ENCODE assay signal across 24 cellular contexts in genomic region chr14:36659822-36660735, GRCh38. TPM values are rescaled to one million over a fixed set of nuclear protein-coding genes. Genes with fewer than 3 reads are reported as not detected.
DNase-seq lines count a peak whose midpoint lies in the region; ATAC-seq, FAIRE-seq and TF ChIP-seq lines count a peak whose summit lies in the region.
"Had no signal": no experiment of that assay in that cellular context is flagged by ENCODE, and none has a peak within 500 bp of the region (broad histone marks: within the 10 kb centered on the region; RNA-seq: fewer than 3 reads in every experiment).

No MANE protein-coding gene starts in this region.

- H3K4me1 ChIP-seq in H1 (replicated peaks in 1 of 4; ENCODE audit: control insufficient read depth in 3 of 4, insufficient read depth in 4 of 4, low read length in 3 of 4), result peaks cover 4 to 43% (median 25%) of the 10 kb centered on the region in 4 experiments

- H3K27ac ChIP-seq in H1 (ENCODE audit: low read depth, low read length), result no peak overlapping the region
- H3K27ac ChIP-seq: KMS-11 had no signal

- CTCF ChIA-PET in H1 (lab: Charles Lee; ENCODE audit: partially characterized antibody), result interaction anchor here (0.7 to 9.9 kb wide), 7 partner anchors 12 to 591 kb away, joined by 3 to 132 read pairs (median 4); no protein-coding TSS in a partner anchor

- H4K91ac ChIP-seq in H1 (replicated peaks; ENCODE audit: insufficient read length, low read length), result no peak overlapping the region

- no peaks in the 10 kb centered on the region for H3K79me1 ChIP-seq in H1 (ENCODE audit: low read depth, low read length)

- H3K36me3 ChIP-seq in H1 (ENCODE audit: control insufficient read depth in 2 of 4, insufficient read depth in 4 of 4, low read length in 3 of 4), result no peaks in the 10 kb centered on the region; a peak in 1 of 8 replicates

- TF ChIP-seq EP300 in H1 (IDR thresholded peaks at IDR 0.05; ENCODE audit: borderline replicate concordance in 1 of 2, low read depth in 2 of 2, low read length in 2 of 2), result no peak

- H2BK12ac ChIP-seq in H1 (ENCODE audit: low read depth, low read length), result no peak overlapping the region

- no peak overlapping the region for H3K9ac ChIP-seq in H1 (replicated peaks in 1 of 4; ENCODE audit: extremely low read depth in 1 of 4, low read depth in 3 of 4, low read length in 3 of 4)
- H3K9ac ChIP-seq: KMS-11 had no signal

- H3K27ac Mint-ChIP-seq in neural crest cell (ENCODE audit: unreplicated experiment), result no peak overlapping the region
- H3K27ac Mint-ChIP-seq: stimulated activated naive CD8-positive, alpha-beta T cell treated with anti-CD3 and anti-CD28 coated beads, Interleukin-15, Interleukin-2, amounts not matched to agents 100 ng/mL and 50 ng/mL, for 24 hours had no signal

- FAIRE-seq in H1 (lab: Jason Lieb, UNC) (no peak), HTR-8/SVneo (lab: Jason Lieb, UNC) (no peak)
- FAIRE-seq: colon, endometrium had no signal

- peaks cover 7% of the 10 kb centered on the region; the same call in 1 of the 2 replicates for H3K23me2 ChIP-seq in H1 (ENCODE audit: low read depth, low read length)

- peaks cover 40 to 68% of the 10 kb centered on the region in 2 experiments for H4K20me1 ChIP-seq in H1 (replicated peaks in 1 of 2; ENCODE audit: control insufficient read depth in 1 of 2, insufficient read depth in 2 of 2, low read length in 2 of 2)

- no peak overlapping the region; a peak in 1 of 4 replicates for H3K4me2 ChIP-seq in H1 (ENCODE audit: insufficient read depth in 1 of 2, low read depth in 2 of 2, low read length in 2 of 2)
- H3K4me2 ChIP-seq: KMS-11 had no signal

- no peaks in the 10 kb centered on the region for H3K9me3 ChIP-seq in H1 (ENCODE audit: insufficient read depth in 2 of 2, low read depth in 1 of 2, low read length in 1 of 2)

- no peak overlapping the region for H2AK5ac ChIP-seq in H1 (ENCODE audit: low read depth, low read length)

- peaks cover 91 to 99% (median 94%) of the 10 kb centered on the region in 4 experiments for H3K27me3 ChIP-seq in H1 (replicated peaks in 1 of 4; ENCODE audit: control insufficient read depth in 3 of 4, extremely low read depth in 1 of 4, insufficient read depth in 3 of 4, low read length in 3 of 4)

- TF ChIP-seq CTCF in GM13977 (IDR thresholded peaks at IDR 0.05; ENCODE audit: extremely low read depth, insufficient read depth, missing control alignments) (no peak), H1 (IDR thresholded peaks at IDR 0.05; ENCODE audit: control extremely low read depth in 1 of 3, insufficient read depth in 1 of 3, low read depth in 1 of 3, low read length in 3 of 3) (no peak), neural crest cell (conservative IDR thresholded peaks at IDR 0.05) (no peak)

- peaks cover 40% of the 10 kb centered on the region for H3K4me1 Mint-ChIP-seq in neural crest cell

- peak overlapping the region; percentile 26 for H3K4me3 Mint-ChIP-seq in neural crest cell
- H3K4me3 Mint-ChIP-seq: stimulated activated naive CD8-positive, alpha-beta T cell treated with anti-CD3 and anti-CD28 coated beads, Interleukin-15, Interleukin-2, amounts not matched to agents 100 ng/mL and 50 ng/mL, for 24 hours had no signal

- no peak overlapping the region for H2BK20ac ChIP-seq in H1 (ENCODE audit: low read length)

- peaks cover 100% of the 10 kb centered on the region for H3K27me3 Mint-ChIP-seq in neural crest cell (ENCODE audit: low read depth)

- H3K14ac ChIP-seq in H1 (ENCODE audit: insufficient read length), result no peak overlapping the region

- no peak for ATAC-seq in GM18502 (IDR thresholded peaks at IDR 0.05; ENCODE audit: poor library complexity, unreplicated experiment)
- ATAC-seq: sciatic nerve had no signal

- H3K4ac ChIP-seq in H1 (replicated peaks; ENCODE audit: insufficient read length, low read depth, low read length), result no peak overlapping the region

- H4K8ac ChIP-seq in H1 (ENCODE audit: extremely low read depth, insufficient read depth, low read length), result no peak overlapping the region

- H3K4me3 ChIP-seq in H1 (ENCODE audit: extremely low read depth in 1 of 4, insufficient read depth in 2 of 4, low read depth in 3 of 4, low read length in 4 of 4), result no peak overlapping the region

- H3K36me3 Mint-ChIP-seq in neural crest cell (ENCODE audit: low read depth), result no peaks in the 10 kb centered on the region

- H3K18ac ChIP-seq in H1 (ENCODE audit: extremely low read depth, low read length), result no peak overlapping the region

- no peak overlapping the region for H2BK15ac ChIP-seq in H1 (ENCODE audit: low read length)

- H2AFZ ChIP-seq in H1 (ENCODE audit: low read length), result no peak overlapping the region

- no peak for TF ChIP-seq RAD21 in H1 (IDR thresholded peaks at IDR 0.05 in 1 of 2, conservative IDR thresholded peaks at IDR 0.05 in 1 of 2; ENCODE audit: low read depth in 2 of 2, low read length in 2 of 2)

- H2BK5ac ChIP-seq in H1 (ENCODE audit: low read depth, low read length), result no peak overlapping the region

- H3K56ac ChIP-seq in H1 (replicated peaks; ENCODE audit: insufficient read length, low read depth, low read length), result no peak overlapping the region

- DNase-seq in NCI-H2107 treated with DMSO at 0.1 percent for 48 hours (lab: John Stamatoyannopoulos, UW; ENCODE audit: unreplicated experiment) (peak; percentile 63), NCI-H2107 (lab: John Stamatoyannopoulos, UW) (no peak), GM13977 (ENCODE audit: low spot score) (peak; percentile 47), H1 (ENCODE audit: low read depth in 1 of 2, low spot score in 2 of 2) (peak in 1 of 2 experiments; percentile 61), neural crest cell (ENCODE audit: low read depth, low spot score) (no peak), HTR-8/SVneo (ENCODE audit: insufficient read length, low spot score) (no peak), amniotic stem cell (lab: John Stamatoyannopoulos, UW) (no peak)
- DNase-seq: activated CD4-positive, alpha-beta T cell treated with anti-CD3 and anti-CD28 coated beads, Interleukin-2, amount 50 U/mL, for 4 hours; activated naive CD4-positive, alpha-beta T cell treated with Interleukin-2 at 50 U/mL for 16 hours; C1 segment of cervical spinal cord; NCI-H1105; NCI-H226; NK-92 treated with Interleukin-12 subunit alpha and Interleukin-12 subunit beta, amount 100 ng/mL, for 24 hours; occipital lobe; trophoblast cell had no signal

- WGBS in H1 (ENCODE audit: extremely low coverage in 1 of 2, insufficient coverage in 1 of 2, insufficient read length in 1 of 2, insufficient replicate concordance in 2 of 2, low coverage in 1 of 2, low lambda C conversion rate in 2 of 2, missing lambda C conversion rate in 1 of 2), 2 experiments, result 11% methylated on average over 19 of the region's 19 CpGs; no CpG with 5 or more reads in 1 of the 2 experiments

- H3K23ac ChIP-seq in H1 (ENCODE audit: insufficient read length), result no peak overlapping the region

- no peak overlapping the region for H2BK120ac ChIP-seq in H1 (replicated peaks; ENCODE audit: low read depth, low read length)

- no peaks in the 10 kb centered on the region for H3K79me2 ChIP-seq in H1 (ENCODE audit: control insufficient read depth in 1 of 2, insufficient read depth in 2 of 2, low read length in 2 of 2)

- in situ Hi-C loops in GM13977 (cut with MboI; ENCODE audit: low pct_unique_long_range_greater_than_20kb, low sequenced_read_pairs, unreplicated experiment), result loop anchor here (10.0 to 25.0 kb wide), 2 partner anchors 145 to 927 kb away; partner anchors contain the start of genes FOXA1 and TTC6

- no peaks in the 10 kb centered on the region for H3K9me3 Mint-ChIP-seq in neural crest cell

- POLR2A ChIA-PET in H1 (lab: Charles Lee; ENCODE audit: partially characterized antibody), result interaction anchor here (0.9 kb wide), 1 partner anchor 9 kb away, joined by 3 read pairs; no protein-coding TSS in a partner anchor

- no peak for TF ChIP-seq POLR2A in H1 (IDR thresholded peaks at IDR 0.05; ENCODE audit: control extremely low read depth in 1 of 2, low read depth in 2 of 2, low read length in 2 of 2)

- H4K5ac ChIP-seq in H1 (ENCODE audit: insufficient read length, low read depth, low read length), result no peak overlapping the region

TF ChIP-seq in H1, 55 proteins besides CTCF, POLR2A, EP300 and RAD21:
- peak; percentile 83 for TF ChIP-seq RNF2 (IDR thresholded peaks at IDR 0.05; ENCODE audit: borderline replicate concordance, low read depth, low read length, missing control alignments, poor library complexity, severe bottlenecking)
- peak; percentile 76 for TF ChIP-seq EZH2 (IDR thresholded peaks at IDR 0.05; ENCODE audit: low read depth, low read length, severe bottlenecking)
- 0 out of 2 replicates have a peak, but pooled peaks have one; percentile 36 for TF ChIP-seq TCF12 (IDR thresholded peaks at IDR 0.05; ENCODE audit: low read depth, low read length)
- no peak for TF ChIP-seq TBP (IDR thresholded peaks at IDR 0.05; ENCODE audit: low read depth, low read length)
- peak; percentile 78 for TF ChIP-seq SUZ12 (IDR thresholded peaks at IDR 0.05; ENCODE audit: low read length)

RNA-seq across cellular contexts. Expression of gene PAX9, which starts 1.6 kb away (rescaled TPM):
- total RNA-seq in H1 (2021; fragmentation: NEBNext Ultra II Directional; extraction: Animal tissue kit (Norgen Biotek cat#: 25700)), result not detected in 2 replicates
- polyA plus RNA-seq in H1 (2011; rRNA removed), result 0.05 TPM in 1 of 2 replicates, not detected in the other
- not detected for polyA plus RNA-seq in H1 (2011; cell fraction: cytosol; rRNA removed)
- not detected for polyA plus RNA-seq in H1 (2011; cell fraction: nucleus; rRNA removed)
- 0.20 to 0.35 TPM (median 0.22 TPM) in 4 replicates for polyA plus RNA-seq in H1 (2012, experiment 1 of 2)
- 0.04 TPM for polyA plus RNA-seq in H1 (2012, experiment 2 of 2)
- polyA plus RNA-seq in H1 (2013, experiment 1 of 2), result 0.02 TPM
- not detected for polyA plus RNA-seq in H1 (2013, experiment 2 of 2)
- polyA minus RNA-seq in H1 (2011; rRNA and poly(A)+ RNA removed), result not detected in 2 replicates
- polyA minus RNA-seq in H1 (2011; cell fraction: cytosol; rRNA and poly(A)+ RNA removed), result not detected
- polyA minus RNA-seq in H1 (2011; cell fraction: nucleus; rRNA and poly(A)+ RNA removed), result not detected
- total RNA-seq in neural crest cell, result not detected in 2 replicates
- total RNA-seq: A172, mononuclear cell, RPMI7951 had no signal

Comparison
In these comparisons a context has a peak if more than half of its experiments do, and no peak if none do; other contexts are left out.
1. DNase-seq: peak in NCI-H2107 treated with DMSO at 0.1 percent for 48 hours (single experiment) and GM13977 (single experiment); none in NCI-H2107 (single experiment), neural crest cell (single experiment), HTR-8/SVneo (single experiment) and amniotic stem cell (single experiment).